ENCODE assay signal across 9 cellular contexts in genomic region chr9:132372177-132373095, GRCh38. TPM values are rescaled to one million over a fixed set of nuclear protein-coding genes. Genes with fewer than 3 reads are reported as not detected.
DNase-seq lines count a peak whose midpoint lies in the region; ATAC-seq and TF ChIP-seq lines count a peak whose summit lies in the region.
"Had no signal": no experiment of that assay in that cellular context is flagged by ENCODE, and none has a peak within 500 bp of the region (broad histone marks: within the 10 kb centered on the region; RNA-seq: fewer than 3 reads in every experiment).

No MANE protein-coding gene starts in this region.

- no peak for DNase-seq in activated CD8-positive, alpha-beta memory T cell treated with anti-CD3 and anti-CD28 coated beads, Interleukin-2, amount 10 ng/mL, durations not matched to agents 7 days and 5 days
- no peak for DNase-seq in activated CD8-positive, alpha-beta memory T cell treated with anti-CD3 and anti-CD28 coated beads, Interleukin-2, amount 50 U/mL, for 48 hours
- no peak for DNase-seq in activated CD8-positive, alpha-beta T cell treated with anti-CD3 and anti-CD28 coated beads for 36 hours
- DNase-seq in hypothalamus (lab: John Stamatoyannopoulos, UW), result peak in 31 of 51 donors; percentile 1 to 55 (median 21)
- peak; percentile 34 for DNase-seq in stomach
- no peak for DNase-seq in activated effector memory CD4-positive, alpha-beta T cell treated with anti-CD3 and anti-CD28 coated beads, Interleukin-2, amount 50 U/mL, for 16 hours

- 68 to 73% (median 71%) methylated on average over 14 of the region's 14 CpGs for WGBS in stomach, 5 donors

- H3K4me3 Mint-ChIP-seq in activated CD8-positive, alpha-beta memory T cell treated with anti-CD3 and anti-CD28 coated beads, Interleukin-2, amount 10 ng/mL, durations not matched to agents 7 days and 5 days, result no peak overlapping the region
- H3K4me3 Mint-ChIP-seq in activated CD8-positive, alpha-beta T cell treated with anti-CD3 and anti-CD28 coated beads for 36 hours, result no peak overlapping the region

- H3K27me3 Mint-ChIP-seq in activated CD8-positive, alpha-beta memory T cell treated with anti-CD3 and anti-CD28 coated beads, Interleukin-2, amount 10 ng/mL, durations not matched to agents 7 days and 5 days, result no peaks in the 10 kb centered on the region
- no peaks in the 10 kb centered on the region for H3K27me3 Mint-ChIP-seq in activated CD8-positive, alpha-beta T cell treated with anti-CD3 and anti-CD28 coated beads for 36 hours

- peak overlapping the region; percentile 66 for H3K27ac Mint-ChIP-seq in activated CD8-positive, alpha-beta memory T cell treated with anti-CD3 and anti-CD28 coated beads, Interleukin-2, amount 10 ng/mL, durations not matched to agents 7 days and 5 days
- H3K27ac Mint-ChIP-seq in activated CD8-positive, alpha-beta T cell treated with anti-CD3 and anti-CD28 coated beads for 36 hours, result peak overlapping the region; percentile 77

- POLR2A ChIA-PET in activated CD8-positive, alpha-beta T cell treated with anti-CD3 and anti-CD28 coated beads for 36 hours (lab: Charles Lee), result interaction anchor here (0.8 to 1.7 kb wide), 5 partner anchors 8 to 21 kb away, joined by 3 to 9 read pairs (median 6); partner anchors contain the start of gene SETX

- peaks cover 15% of the 10 kb centered on the region for H3K36me3 Mint-ChIP-seq in activated CD8-positive, alpha-beta memory T cell treated with anti-CD3 and anti-CD28 coated beads, Interleukin-2, amount 10 ng/mL, durations not matched to agents 7 days and 5 days
- peaks cover 14% of the 10 kb centered on the region for H3K36me3 Mint-ChIP-seq in activated CD8-positive, alpha-beta T cell treated with anti-CD3 and anti-CD28 coated beads for 36 hours (ENCODE audit: low read depth)

- peak overlapping the region; percentile 27 to 68 (median 49) for H3K27ac ChIP-seq in stomach

- H3K9me3 Mint-ChIP-seq in activated CD8-positive, alpha-beta memory T cell treated with anti-CD3 and anti-CD28 coated beads, Interleukin-2, amount 10 ng/mL, durations not matched to agents 7 days and 5 days (ENCODE audit: low read depth), result no peaks in the 10 kb centered on the region
- no peaks in the 10 kb centered on the region for H3K9me3 Mint-ChIP-seq in activated CD8-positive, alpha-beta T cell treated with anti-CD3 and anti-CD28 coated beads for 36 hours

- H3K9me3 ChIP-seq in stomach, result no peaks in the 10 kb centered on the region

- TF ChIP-seq CTCF in activated CD8-positive, alpha-beta T cell treated with anti-CD3 and anti-CD28 coated beads for 36 hours (IDR thresholded peaks at IDR 0.05), result no peak
- TF ChIP-seq CTCF in stomach (IDR thresholded peaks at IDR 0.05), result no peak

- no peak for TF ChIP-seq POLR2A in stomach (IDR thresholded peaks at IDR 0.05)

- CTCF ChIA-PET in activated CD8-positive, alpha-beta memory T cell treated with anti-CD3 and anti-CD28 coated beads, Interleukin-2, amount 10 ng/mL, durations not matched to agents 7 days and 5 days (lab: Charles Lee), result interaction anchor here (0.7 to 1.1 kb wide), 4 partner anchors 9 to 113 kb away, joined by 3 to 4 read pairs (median 3); no protein-coding TSS in a partner anchor
- CTCF ChIA-PET in activated CD8-positive, alpha-beta T cell treated with anti-CD3 and anti-CD28 coated beads for 36 hours (lab: Charles Lee), result interaction anchor here (1.5 kb wide), 1 partner anchor 10 kb away, joined by 4 read pairs; no protein-coding TSS in a partner anchor

- peaks cover 0 to 10% (median 0%) of the 10 kb centered on the region in 4 donors for H3K4me1 ChIP-seq in stomach

- no peaks in the 10 kb centered on the region for H3K27me3 ChIP-seq in stomach

- intact Hi-C loops in activated CD8-positive, alpha-beta T cell treated with anti-CD3 and anti-CD28 coated beads for 36 hours (cut with micrococcal nuclease), result no loop called here
- intact Hi-C loops in stomach (cut with DNase I; ENCODE audit: low total_unique reads), result no loop called here

- TF ChIP-seq EP300 in stomach (IDR thresholded peaks at IDR 0.05), result no peak

- H3K4me1 Mint-ChIP-seq in activated CD8-positive, alpha-beta memory T cell treated with anti-CD3 and anti-CD28 coated beads, Interleukin-2, amount 10 ng/mL, durations not matched to agents 7 days and 5 days, result peaks cover 16% of the 10 kb centered on the region
- peaks cover 16% of the 10 kb centered on the region for H3K4me1 Mint-ChIP-seq in activated CD8-positive, alpha-beta T cell treated with anti-CD3 and anti-CD28 coated beads for 36 hours (ENCODE audit: low read depth)

- H3K36me3 ChIP-seq in stomach, result peaks cover 14 to 33% (median 29%) of the 10 kb centered on the region in 4 donors

- no peak overlapping the region for H3K4me3 ChIP-seq in stomach

- peak; percentile 45 for ATAC-seq in activated CD8-positive, alpha-beta memory T cell treated with anti-CD3 and anti-CD28 coated beads, Interleukin-2, amount 10 ng/mL, durations not matched to agents 7 days and 5 days
- ATAC-seq in activated CD8-positive, alpha-beta T cell treated with anti-CD3 and anti-CD28 coated beads for 36 hours, result peak; percentile 23
- no peak for ATAC-seq in HG02571 (IDR thresholded peaks at IDR 0.05; ENCODE audit: unreplicated experiment)
- ATAC-seq in GM21447 (IDR thresholded peaks at IDR 0.05; ENCODE audit: unreplicated experiment), result no peak

RNA-seq across cellular contexts. Expression of gene SETX, which starts 17.6 kb away (rescaled TPM):
- 10 to 100 TPM; 58.8 to 70.5 TPM for total RNA-seq in activated CD8-positive, alpha-beta memory T cell treated with anti-CD3 and anti-CD28 coated beads, Interleukin-2, amount 10 ng/mL, durations not matched to agents 7 days and 5 days
- total RNA-seq in activated CD8-positive, alpha-beta T cell treated with anti-CD3 and anti-CD28 coated beads for 36 hours, result 10 to 100 TPM; 32.6 to 33.8 TPM
- 10 to 100 TPM; 33.9 to 96.7 (median 35.6) TPM for total RNA-seq in stomach
- 10 to 100 TPM in 1 of 3 donors, 1 to 10 TPM in 2; 7.9 to 15.2 (median 8.4) TPM for polyA plus RNA-seq in stomach

RNA-seq across cellular contexts. Expression of gene TTF1, which starts 34.2 kb away (rescaled TPM):
- 10 to 100 TPM; 29.7 to 30.0 TPM for total RNA-seq in activated CD8-positive, alpha-beta memory T cell treated with anti-CD3 and anti-CD28 coated beads, Interleukin-2, amount 10 ng/mL, durations not matched to agents 7 days and 5 days
- 10 to 100 TPM; 38.2 to 38.3 TPM for total RNA-seq in activated CD8-positive, alpha-beta T cell treated with anti-CD3 and anti-CD28 coated beads for 36 hours
- total RNA-seq in stomach, result 10 to 100 TPM in 2 of 5 donors, 1 to 10 TPM in 3; 4.0 to 13.4 (median 4.9) TPM
- 10 to 100 TPM; 13.6 to 18.5 (median 16.6) TPM for polyA plus RNA-seq in stomach

RNA-seq across cellular contexts. Expression of gene CFAP77, which starts 37.6 kb away (rescaled TPM):
- not detected for total RNA-seq in activated CD8-positive, alpha-beta memory T cell treated with anti-CD3 and anti-CD28 coated beads, Interleukin-2, amount 10 ng/mL, durations not matched to agents 7 days and 5 days
- total RNA-seq in activated CD8-positive, alpha-beta T cell treated with anti-CD3 and anti-CD28 coated beads for 36 hours, result not detected
- not detected for total RNA-seq in stomach
- not detected for polyA plus RNA-seq in stomach
- polyA plus RNA-seq: BJ had no signal

Comparison
In these comparisons a context has a peak if more than half of its experiments do, and no peak if none do; other contexts are left out.
1. ATAC-seq: peak in activated CD8-positive, alpha-beta memory T cell treated with anti-CD3 and anti-CD28 coated beads, Interleukin-2, amount 10 ng/mL, durations not matched to agents 7 days and 5 days (single experiment) and activated CD8-positive, alpha-beta T cell treated with anti-CD3 and anti-CD28 coated beads for 36 hours (single experiment); none in HG02571 (single experiment) and GM21447 (single experiment).
2. DNase-seq: peak in hypothalamus (31 of 51) and stomach (single experiment); none in activated CD8-positive, alpha-beta memory T cell treated with anti-CD3 and anti-CD28 coated beads, Interleukin-2, amount 10 ng/mL, durations not matched to agents 7 days and 5 days (single experiment), activated CD8-positive, alpha-beta memory T cell treated with anti-CD3 and anti-CD28 coated beads, Interleukin-2, amount 50 U/mL, for 48 hours (single experiment), activated CD8-positive, alpha-beta T cell treated with anti-CD3 and anti-CD28 coated beads for 36 hours (single experiment) and activated effector memory CD4-positive, alpha-beta T cell treated with anti-CD3 and anti-CD28 coated beads, Interleukin-2, amount 50 U/mL, for 16 hours (single experiment).